8 cellular contexts compared by ENCODE assay signal in genomic region chr12:56629459-56630179, GRCh38. TPM values are rescaled to one million over a fixed set of nuclear protein-coding genes. Genes with fewer than 3 reads are reported as not detected.
DNase-seq lines count a peak whose midpoint lies in the region; ATAC-seq and TF ChIP-seq lines count a peak whose summit lies in the region.

No MANE protein-coding gene starts in this region.

- peaks cover 41% of the 10 kb centered on the region for H3F3A ChIP-seq in MM.1S (ENCODE audit: insufficient read depth, low read length)

- H3K36me3 ChIP-seq in MM.1S (replicated peaks; ENCODE audit: insufficient read depth, low read length) (no peaks in the 10 kb centered on the region; the same call in 1 of the 2 replicates), neutrophil (peaks cover 8% of the 10 kb centered on the region), aorta (ENCODE audit: control insufficient read depth in 1 of 2, insufficient read depth in 2 of 2, low read length in 1 of 2) (no peaks in the 10 kb centered on the region)

- ATAC-seq in aorta (ENCODE audit: low FRiP score): peak; percentile 53
- ATAC-seq in HG03565 (IDR thresholded peaks at IDR 0.05; ENCODE audit: unreplicated experiment): no peak

- peak overlapping the region; percentile 85 for H3K27ac ChIP-seq in MM.1S (ENCODE audit: low read length)
- peak overlapping the region; percentile 95 for H3K27ac ChIP-seq in neutrophil
- peak overlapping the region in 1 of 2 donors; percentile 38 for H3K27ac ChIP-seq in aorta (ENCODE audit: low read depth in 1 of 2, low read length in 2 of 2)

- WGBS in aorta, 2 donors: 1% methylated on average over 46 of the region's 46 CpGs

- no peaks in the 10 kb centered on the region for H3K9me2 ChIP-seq in MM.1S (replicated peaks; ENCODE audit: insufficient read depth, low read length)

- H3K27me3 Mint-ChIP-seq in activated T-helper 1 cell treated with anti-CD3 and anti-CD28 coated beads, Interleukin-12 subunit alpha, Interleukin-12 subunit beta, Interleukin-2, Interleukin-4 antibody, amounts not matched to agents 30 ng/mL and 10 ng/mL and 1 ng/mL, durations not matched to agents 14 hours and 24 hours and 36 hours (ENCODE audit: insufficient read depth): no peaks in the 10 kb centered on the region

- intact Hi-C loops in activated T-helper 1 cell treated with anti-CD3 and anti-CD28 coated beads, Interleukin-12 subunit alpha, Interleukin-12 subunit beta, Interleukin-2, Interleukin-4 antibody, amounts not matched to agents 30 ng/mL and 10 ng/mL and 1 ng/mL, durations not matched to agents 14 hours and 24 hours and 36 hours (cut with micrococcal nuclease): loop anchor here (2.0 to 10.0 kb wide), 6 partner anchors 17 to 1125 kb away; partner anchors contain the start of genes ARHGAP9, CDK4, MARCHF9 and PTGES3
- intact Hi-C loops in aorta (cut with DNase I): loop anchor here in 1 of 2 donors (5.0 kb wide), 1 partner anchor 107 kb away; the partner anchor contains the start of gene RBMS2

- peak overlapping the region; percentile 91 for H3K9ac ChIP-seq in MM.1S (ENCODE audit: low read length)

- no peaks in the 10 kb centered on the region for H3K27me3 ChIP-seq in MM.1S (replicated peaks; ENCODE audit: insufficient read depth, low read length)
- H3K27me3 ChIP-seq in neutrophil: no peaks in the 10 kb centered on the region
- no peaks in the 10 kb centered on the region for H3K27me3 ChIP-seq in aorta (ENCODE audit: control insufficient read depth in 1 of 2, insufficient read depth in 2 of 2, low read length in 1 of 2)

- no peaks in the 10 kb centered on the region for H3K9me3 Mint-ChIP-seq in activated T-helper 1 cell treated with anti-CD3 and anti-CD28 coated beads, Interleukin-12 subunit alpha, Interleukin-12 subunit beta, Interleukin-2, Interleukin-4 antibody, amounts not matched to agents 30 ng/mL and 10 ng/mL and 1 ng/mL, durations not matched to agents 14 hours and 24 hours and 36 hours

- peak overlapping the region; percentile 89 for H3K27ac Mint-ChIP-seq in activated T-helper 1 cell treated with anti-CD3 and anti-CD28 coated beads, Interleukin-12 subunit alpha, Interleukin-12 subunit beta, Interleukin-2, Interleukin-4 antibody, amounts not matched to agents 30 ng/mL and 10 ng/mL and 1 ng/mL, durations not matched to agents 14 hours and 24 hours and 36 hours

- peak; percentile 58 for DNase-seq in NCI-H82 (lab: John Stamatoyannopoulos, UW)
- DNase-seq in NCI-H82 treated with DMSO at 0.1 percent for 48 hours (lab: John Stamatoyannopoulos, UW; ENCODE audit: unreplicated experiment): no peak
- DNase-seq in MM.1S: peak; percentile 22
- peak; percentile 33 for DNase-seq in activated T-helper 1 cell treated with anti-CD3 and anti-CD28 coated beads, Interleukin-12 subunit alpha, Interleukin-12 subunit beta, Interleukin-2, Interleukin-4 antibody, amounts not matched to agents 30 ng/mL and 10 ng/mL and 1 ng/mL, durations not matched to agents 14 hours and 24 hours and 36 hours (ENCODE audit: low spot score)
- DNase-seq in foreskin fibroblast: peak in 1 of 2 donors; percentile 46
- peak in 1 of 2 donors; percentile 59 for DNase-seq in aorta

- peak overlapping the region; percentile 28; the same call in 1 of the 2 replicates for H2AFZ ChIP-seq in MM.1S (ENCODE audit: low read length)

- peak overlapping the region; percentile 79 for H3K4me2 ChIP-seq in MM.1S (ENCODE audit: low read depth, low read length)

- TF ChIP-seq CTCF in MM.1S (IDR thresholded peaks at IDR 0.05; ENCODE audit: low read length) (no peak), foreskin fibroblast (IDR thresholded peaks at IDR 0.05; ENCODE audit: low read depth, low read length) (no peak), neutrophil (IDR thresholded peaks at IDR 0.05) (no peak)

- peaks cover 100% of the 10 kb centered on the region for H3K79me2 ChIP-seq in MM.1S (ENCODE audit: low read length)

- peak overlapping the region; percentile 79 for H3K4me3 ChIP-seq in MM.1S (ENCODE audit: low read length)
- H3K4me3 ChIP-seq in foreskin fibroblast (ENCODE audit: low read depth in 1 of 2, low read length in 2 of 2): peak overlapping the region; percentile 88 to 96
- H3K4me3 ChIP-seq in neutrophil (ENCODE audit: low read depth in 1 of 2, low read length in 1 of 2): peak overlapping the region; percentile 97 to 99
- H3K4me3 ChIP-seq in aorta (ENCODE audit: low read length in 2 of 2): peak overlapping the region; percentile 84 to 97

- peaks cover 69% of the 10 kb centered on the region for H3K4me1 Mint-ChIP-seq in activated T-helper 1 cell treated with anti-CD3 and anti-CD28 coated beads, Interleukin-12 subunit alpha, Interleukin-12 subunit beta, Interleukin-2, Interleukin-4 antibody, amounts not matched to agents 30 ng/mL and 10 ng/mL and 1 ng/mL, durations not matched to agents 14 hours and 24 hours and 36 hours (ENCODE audit: low read depth)

- peaks cover 36% of the 10 kb centered on the region for H3K4me1 ChIP-seq in MM.1S (ENCODE audit: low read length)
- peaks cover 57 to 62% of the 10 kb centered on the region in 2 experiments for H3K4me1 ChIP-seq in neutrophil (ENCODE audit: control insufficient read depth in 1 of 2, insufficient read depth in 1 of 2, low read depth in 1 of 2, low read length in 1 of 2)
- H3K4me1 ChIP-seq in aorta (ENCODE audit: control insufficient read depth in 1 of 2, insufficient read depth in 2 of 2, low read length in 2 of 2): peaks cover 0 to 4% of the 10 kb centered on the region in 2 donors

- peak overlapping the region; percentile 97 for H3K4me3 Mint-ChIP-seq in activated T-helper 1 cell treated with anti-CD3 and anti-CD28 coated beads, Interleukin-12 subunit alpha, Interleukin-12 subunit beta, Interleukin-2, Interleukin-4 antibody, amounts not matched to agents 30 ng/mL and 10 ng/mL and 1 ng/mL, durations not matched to agents 14 hours and 24 hours and 36 hours

- H3K9me3 ChIP-seq in MM.1S (replicated peaks; ENCODE audit: insufficient read depth, low read length) (no peaks in the 10 kb centered on the region), neutrophil (no peaks in the 10 kb centered on the region), aorta (ENCODE audit: control insufficient read depth, low read length) (no peaks in the 10 kb centered on the region)

- H3K36me3 Mint-ChIP-seq in activated T-helper 1 cell treated with anti-CD3 and anti-CD28 coated beads, Interleukin-12 subunit alpha, Interleukin-12 subunit beta, Interleukin-2, Interleukin-4 antibody, amounts not matched to agents 30 ng/mL and 10 ng/mL and 1 ng/mL, durations not matched to agents 14 hours and 24 hours and 36 hours (ENCODE audit: low read depth): peaks cover 22% of the 10 kb centered on the region

- H4K20me1 ChIP-seq in MM.1S (ENCODE audit: insufficient read depth, low read length): peaks cover 10% of the 10 kb centered on the region; the same call in 1 of the 2 replicates

RNA-seq across cellular contexts. Expression of gene BAZ2A, which starts 0.5 kb away (rescaled TPM):
- 119 and 126 TPM in 2 replicates for total RNA-seq in activated T-helper 1 cell treated with anti-CD3 and anti-CD28 coated beads, Interleukin-12 subunit alpha, Interleukin-12 subunit beta, Interleukin-2, Interleukin-4 antibody, amounts not matched to agents 30 ng/mL and 10 ng/mL and 1 ng/mL, durations not matched to agents 14 hours and 24 hours and 36 hours
- total RNA-seq in aorta: 100 to 1,000 TPM in 1 of 2 donors, 10 to 100 TPM in 1; 89.3 to 130 TPM
- polyA plus RNA-seq in aorta: 10 to 100 TPM; 15.2 to 35.2 TPM

RNA-seq across cellular contexts. Expression of gene ATP5F1B, which starts 16.2 kb away (rescaled TPM):
- 714 and 716 TPM in 2 replicates for total RNA-seq in activated T-helper 1 cell treated with anti-CD3 and anti-CD28 coated beads, Interleukin-12 subunit alpha, Interleukin-12 subunit beta, Interleukin-2, Interleukin-4 antibody, amounts not matched to agents 30 ng/mL and 10 ng/mL and 1 ng/mL, durations not matched to agents 14 hours and 24 hours and 36 hours
- 100 to 1,000 TPM; 216 to 262 TPM for total RNA-seq in aorta
- polyA plus RNA-seq in aorta: 100 to 1,000 TPM; 289 to 327 TPM

RNA-seq across cellular contexts. Expression of gene PTGES3, which starts 58.5 kb away (rescaled TPM):
- total RNA-seq in activated T-helper 1 cell treated with anti-CD3 and anti-CD28 coated beads, Interleukin-12 subunit alpha, Interleukin-12 subunit beta, Interleukin-2, Interleukin-4 antibody, amounts not matched to agents 30 ng/mL and 10 ng/mL and 1 ng/mL, durations not matched to agents 14 hours and 24 hours and 36 hours: 301 and 302 TPM in 2 replicates
- total RNA-seq in aorta: 100 to 1,000 TPM; 148 to 153 TPM
- polyA plus RNA-seq in aorta: 100 to 1,000 TPM; 142 to 221 TPM
